9 cellular contexts compared by ENCODE assay signal in the genomic region with DNA sequence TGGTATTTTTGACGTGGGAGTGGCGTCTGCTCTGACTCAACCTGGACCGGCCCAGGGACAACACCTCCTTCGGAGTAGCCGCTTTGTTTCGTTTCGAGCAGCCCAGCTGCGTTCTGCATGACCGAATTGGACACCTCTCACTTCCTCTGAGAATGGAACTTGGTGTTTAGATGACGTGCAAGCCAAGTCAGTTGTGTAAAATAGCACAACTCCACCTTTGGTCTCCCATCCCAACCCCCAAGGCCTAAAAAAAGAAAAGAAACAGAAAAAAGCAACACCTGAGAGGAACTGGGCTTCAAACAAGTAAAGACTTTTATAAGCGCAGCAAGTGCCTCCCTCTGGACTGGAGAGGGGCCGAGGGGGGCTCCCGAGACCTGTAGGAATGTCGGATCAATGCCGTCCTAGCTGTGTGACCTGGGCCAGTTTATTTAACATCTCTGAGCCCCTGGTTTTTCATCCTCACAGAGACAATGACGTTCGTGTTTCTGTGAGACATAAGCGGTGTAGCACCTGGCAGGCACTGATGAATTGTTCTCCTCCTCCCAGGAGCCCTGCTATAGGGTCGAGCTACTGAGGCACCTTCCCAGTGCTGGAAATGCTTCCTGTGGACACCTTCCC. TPM values are rescaled to one million over a fixed set of nuclear protein-coding genes. Genes with fewer than 3 reads are reported as not detected.
DNase-seq lines count a peak whose midpoint lies in the region; ATAC-seq and FAIRE-seq lines count a peak whose summit lies in the region.
"Had no signal": no experiment of that assay in that cellular context is flagged by ENCODE, and none has a peak within 500 bp of the region (broad histone marks: within the 10 kb centered on the region; RNA-seq: fewer than 3 reads in every experiment).

No MANE protein-coding gene starts in this region.

- ATAC-seq in HG02642 (IDR thresholded peaks at IDR 0.05; ENCODE audit: poor library complexity, unreplicated experiment) (peak; percentile 79), aorta (ENCODE audit: low FRiP score) (peak; percentile 40)
- peak; percentile 48 for ATAC-seq in activated naive CD8-positive, alpha-beta T cell treated with anti-CD3 and anti-CD28 coated beads, Interleukin-2, amount 50 U/mL, for 24 hours

- DNase-seq in GM18507 (ENCODE audit: extremely low spot score, insufficient read length, low read depth) (peak; percentile 78), RCC 7860 (ENCODE audit: low spot score) (peak; percentile 90), aorta (no peak), AG08395 (ENCODE audit: low spot score) (no peak), SJCRH30 (no peak)
- DNase-seq in activated naive CD8-positive, alpha-beta T cell treated with anti-CD3 and anti-CD28 coated beads, Interleukin-2, amount 50 U/mL, for 24 hours, result peak; percentile 65

- no peaks in the 10 kb centered on the region for H3K36me3 ChIP-seq in muscle layer of duodenum (ENCODE audit: control insufficient read depth in 1 of 2, insufficient read depth in 2 of 2, low read length in 2 of 2)
- H3K36me3 ChIP-seq in aorta (ENCODE audit: control insufficient read depth in 1 of 2, insufficient read depth in 2 of 2, low read length in 1 of 2), result no peaks in the 10 kb centered on the region
- H3K36me3 ChIP-seq in SJCRH30, result no peaks in the 10 kb centered on the region

- peaks cover 81% of the 10 kb centered on the region for H3K4me1 Mint-ChIP-seq in activated naive CD8-positive, alpha-beta T cell treated with anti-CD3 and anti-CD28 coated beads, Interleukin-2, amount 50 U/mL, for 24 hours

- no peak overlapping the region for H3K4me3 ChIP-seq in muscle layer of duodenum (ENCODE audit: low read depth in 1 of 2, low read length in 2 of 2)
- H3K4me3 ChIP-seq in aorta (ENCODE audit: low read length in 2 of 2), result no peak overlapping the region
- H3K4me3 ChIP-seq in SJCRH30, result no peak overlapping the region

- H3K4me1 ChIP-seq in muscle layer of duodenum (ENCODE audit: control insufficient read depth in 1 of 2, insufficient read depth in 2 of 2, low read length in 2 of 2) (peaks cover 0 to 8% of the 10 kb centered on the region in 2 donors), aorta (ENCODE audit: control insufficient read depth in 1 of 2, insufficient read depth in 2 of 2, low read length in 2 of 2) (no peaks in the 10 kb centered on the region), SJCRH30 (no peaks in the 10 kb centered on the region; the same call in 1 of the 2 replicates)

- intact Hi-C loops in aorta (cut with DNase I), result no loop called here

- peak; percentile 98 for FAIRE-seq in GM18507 (lab: Jason Lieb, UNC)
- peak; percentile 83 for FAIRE-seq in RCC 7860 (lab: Jason Lieb, UNC)

- 82 to 87% methylated on average over 19 of the region's 19 CpGs for WGBS in aorta, 2 donors

- H3K9me3 ChIP-seq in muscle layer of duodenum (ENCODE audit: control insufficient read depth in 1 of 2, low read length in 2 of 2), result no peaks in the 10 kb centered on the region
- no peaks in the 10 kb centered on the region for H3K9me3 ChIP-seq in aorta (ENCODE audit: control insufficient read depth, low read length)
- no peaks in the 10 kb centered on the region for H3K9me3 ChIP-seq in SJCRH30 (replicated peaks)

- peak overlapping the region; percentile 18 for H3K27ac ChIP-seq in muscle layer of duodenum (ENCODE audit: low read length)
- no peak overlapping the region for H3K27ac ChIP-seq in aorta (ENCODE audit: low read depth in 1 of 2, low read length in 2 of 2)
- H3K27ac ChIP-seq in SJCRH30, result no peak overlapping the region
- H3K27ac ChIP-seq: VCaP had no signal

- no peaks in the 10 kb centered on the region for H3K36me3 Mint-ChIP-seq in activated naive CD8-positive, alpha-beta T cell treated with anti-CD3 and anti-CD28 coated beads, Interleukin-2, amount 50 U/mL, for 24 hours (ENCODE audit: low read depth)

- H3K4me3 Mint-ChIP-seq in activated naive CD8-positive, alpha-beta T cell treated with anti-CD3 and anti-CD28 coated beads, Interleukin-2, amount 50 U/mL, for 24 hours, result peak overlapping the region; percentile 62

- no peaks in the 10 kb centered on the region for H3K27me3 Mint-ChIP-seq in activated naive CD8-positive, alpha-beta T cell treated with anti-CD3 and anti-CD28 coated beads, Interleukin-2, amount 50 U/mL, for 24 hours

- H3K9me3 Mint-ChIP-seq in activated naive CD8-positive, alpha-beta T cell treated with anti-CD3 and anti-CD28 coated beads, Interleukin-2, amount 50 U/mL, for 24 hours, result no peaks in the 10 kb centered on the region

- H3K27ac Mint-ChIP-seq in activated naive CD8-positive, alpha-beta T cell treated with anti-CD3 and anti-CD28 coated beads, Interleukin-2, amount 50 U/mL, for 24 hours, result peak overlapping the region; percentile 84

- H3K27me3 ChIP-seq in muscle layer of duodenum (ENCODE audit: low read depth, low read length) (no peaks in the 10 kb centered on the region), aorta (ENCODE audit: control insufficient read depth in 1 of 2, insufficient read depth in 2 of 2, low read length in 1 of 2) (no peaks in the 10 kb centered on the region), SJCRH30 (no peaks in the 10 kb centered on the region; the same call in 1 of the 2 replicates)

RNA-seq across cellular contexts. Expression of gene SMNDC1, which starts 52.0 kb away (rescaled TPM):
- total RNA-seq in aorta, result 10 to 100 TPM; 31.9 to 34.2 TPM
- polyA plus RNA-seq in aorta, result 10 to 100 TPM; 18.2 to 19.0 TPM
- total RNA-seq in SJCRH30 (2014; rRNA removed; shearing (Covaris generic)), result 11.4 and 17.0 TPM in 2 replicates

Comparison
In these comparisons a context has a peak if more than half of its experiments do, and no peak if none do; other contexts are left out.
1. DNase-seq: peak in GM18507 (single experiment), RCC 7860 (single experiment) and activated naive CD8-positive, alpha-beta T cell treated with anti-CD3 and anti-CD28 coated beads, Interleukin-2, amount 50 U/mL, for 24 hours (single experiment); none in aorta (0 of 2), AG08395 (single experiment) and SJCRH30 (0 of 2).
2. Peak in every context shown above with its lines, with median percentiles within 50 percentile points of each other: ATAC-seq.